In the genomic region with DNA sequence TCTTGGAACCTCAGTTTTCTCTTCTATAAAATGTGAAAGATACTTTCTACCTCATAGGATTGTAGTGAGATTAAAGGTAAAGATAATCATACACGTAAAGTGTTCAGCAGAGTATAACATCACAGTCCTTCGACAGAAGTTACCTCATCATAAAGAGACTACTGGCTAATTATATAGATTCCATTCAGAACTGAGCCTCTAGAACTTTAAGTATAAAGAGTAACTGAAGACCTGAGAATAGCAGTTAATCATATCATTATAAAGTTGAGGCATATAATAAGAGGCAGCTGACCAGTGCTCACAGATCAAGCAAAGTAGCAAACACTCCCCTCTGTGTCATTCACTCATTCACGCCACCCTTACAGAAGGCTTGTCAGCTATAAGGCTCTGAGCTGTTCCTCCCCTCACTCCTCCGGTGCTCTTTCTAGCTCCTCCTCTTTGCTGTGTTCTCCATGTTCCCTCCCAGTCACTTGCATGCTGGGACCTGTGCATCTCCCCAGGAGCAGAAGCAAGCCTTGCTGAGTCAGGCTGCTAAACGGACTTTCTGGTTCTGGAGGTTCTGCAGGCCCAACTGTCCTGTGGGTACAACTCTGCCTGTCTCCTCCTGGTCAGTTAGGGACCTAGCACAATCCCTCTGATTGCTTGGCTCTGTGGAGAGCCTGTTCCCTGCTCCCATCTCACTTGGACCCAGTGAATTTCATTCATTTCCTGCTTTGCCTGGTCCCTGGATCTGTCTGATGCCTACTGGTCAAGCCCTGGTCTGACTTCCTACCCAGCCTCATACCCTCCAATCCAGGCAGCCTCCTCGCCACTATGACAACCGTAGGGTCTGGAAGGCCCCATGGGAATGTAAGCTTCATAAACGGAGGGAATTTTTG, we compare ENCODE assay signal across 10 cellular contexts. TPM values are rescaled to one million over a fixed set of nuclear protein-coding genes. Genes with fewer than 3 reads are reported as not detected.
A peak's percentile ranks its signal among the peaks of the same experiment; 100 is the strongest.
DNase-seq lines count a peak whose midpoint lies in the region; ATAC-seq and TF ChIP-seq lines count a peak whose summit lies in the region.
"Had no signal": no experiment of that assay in that cellular context is flagged by ENCODE, and none has a peak within 500 bp of the region (broad histone marks: within the 10 kb centered on the region; RNA-seq: fewer than 3 reads in every experiment).

No MANE protein-coding gene starts in this region.

- H3K27ac ChIP-seq in skin epidermis (peak overlapping the region in 19 of 21 experiments; percentile 62 to 88 (median 75)), psoas muscle (no peak overlapping the region)

- no peaks in the 10 kb centered on the region for H3K4me1 ChIP-seq in psoas muscle

- H3K4me3 Mint-ChIP-seq in activated CD4-positive, alpha-beta T cell treated with anti-CD3 and anti-CD28 coated beads for 36 hours = peak overlapping the region; percentile 75
- H3K4me3 Mint-ChIP-seq in osteocyte (ENCODE audit: unreplicated experiment) = no peak overlapping the region
- H3K4me3 Mint-ChIP-seq: neural crest cell had no signal

- 54 to 59% (median 55%) methylated on average over 8 of the region's 8 CpGs for WGBS in psoas muscle, 3 donors

- no peaks in the 10 kb centered on the region for H3K27me3 Mint-ChIP-seq in activated CD4-positive, alpha-beta T cell treated with anti-CD3 and anti-CD28 coated beads for 36 hours
- peaks cover 7% of the 10 kb centered on the region for H3K27me3 Mint-ChIP-seq in osteocyte (ENCODE audit: unreplicated experiment)

- peaks cover 40% of the 10 kb centered on the region for H3K4me1 Mint-ChIP-seq in activated CD4-positive, alpha-beta T cell treated with anti-CD3 and anti-CD28 coated beads for 36 hours
- H3K4me1 Mint-ChIP-seq in osteocyte (ENCODE audit: unreplicated experiment) = no peaks in the 10 kb centered on the region
- H3K4me1 Mint-ChIP-seq: neural crest cell had no signal

- peaks cover 4% of the 10 kb centered on the region for H3K9me3 Mint-ChIP-seq in activated CD4-positive, alpha-beta T cell treated with anti-CD3 and anti-CD28 coated beads for 36 hours (ENCODE audit: low read depth)
- H3K9me3 Mint-ChIP-seq in osteocyte (ENCODE audit: unreplicated experiment) = peaks cover 3% of the 10 kb centered on the region

- H3K9me3 ChIP-seq in psoas muscle = no peaks in the 10 kb centered on the region

- DNase-seq in activated CD4-positive, alpha-beta T cell treated with anti-CD3 and anti-CD28 coated beads for 36 hours = peak; percentile 73
- no peak for DNase-seq in activated CD4-positive, alpha-beta T cell treated with anti-CD3 and anti-CD28 coated beads for 1 hour
- peak; percentile 11 for DNase-seq in activated CD8-positive, alpha-beta memory T cell treated with anti-CD3 and anti-CD28 coated beads, Interleukin-2, amount 50 U/mL, for 1 hour (ENCODE audit: extremely low read depth)
- DNase-seq in GF-D8 (lab: John Stamatoyannopoulos, UW) (no peak), osteocyte (ENCODE audit: extremely low spot score, unreplicated experiment) (no peak), psoas muscle (no peak)

- H3K36me3 ChIP-seq in psoas muscle (ENCODE audit: insufficient read depth in 1 of 2, low read depth in 1 of 2) = no peaks in the 10 kb centered on the region

- peak overlapping the region; percentile 99 for H3K27ac Mint-ChIP-seq in activated CD4-positive, alpha-beta T cell treated with anti-CD3 and anti-CD28 coated beads for 36 hours
- H3K27ac Mint-ChIP-seq in osteocyte (ENCODE audit: unreplicated experiment) = no peak overlapping the region

- peaks cover 0 to 4% (median 0%) of the 10 kb centered on the region in 3 donors for H3K27me3 ChIP-seq in psoas muscle (ENCODE audit: insufficient read depth in 3 of 3, low read length in 2 of 3)

- H3K4me3 ChIP-seq in skin epidermis = no peak overlapping the region
- no peak overlapping the region for H3K4me3 ChIP-seq in psoas muscle

- no peaks in the 10 kb centered on the region for H3K36me3 Mint-ChIP-seq in activated CD4-positive, alpha-beta T cell treated with anti-CD3 and anti-CD28 coated beads for 36 hours (ENCODE audit: low read depth)
- no peaks in the 10 kb centered on the region for H3K36me3 Mint-ChIP-seq in osteocyte (ENCODE audit: unreplicated experiment)

- TF ChIP-seq CTCF in osteocyte (IDR thresholded peaks at IDR 0.05) (no peak), psoas muscle (IDR thresholded peaks at IDR 0.05) (no peak)

- ATAC-seq in activated CD4-positive, alpha-beta T cell treated with anti-CD3 and anti-CD28 coated beads for 36 hours = peak; percentile 87
- ATAC-seq in HG03280 (IDR thresholded peaks at IDR 0.05; ENCODE audit: unreplicated experiment) = peak; percentile 52
- no peak for ATAC-seq in psoas muscle

- POLR2A ChIA-PET in activated CD4-positive, alpha-beta T cell treated with anti-CD3 and anti-CD28 coated beads for 36 hours (lab: Charles Lee) = interaction anchor here (0.7 to 1.8 kb wide), 9 partner anchors 10 to 95 kb away, joined by 3 to 9 read pairs (median 3); no protein-coding TSS in a partner anchor

- CTCF ChIA-PET in activated CD4-positive, alpha-beta T cell treated with anti-CD3 and anti-CD28 coated beads for 36 hours (lab: Charles Lee) = interaction anchor here (0.7 to 11.4 kb wide), 41 partner anchors 9 to 298 kb away, joined by 3 to 176 read pairs (median 8); partner anchors contain the start of genes CD48, ITLN1, LY9 and SLAMF7

- intact Hi-C loops in activated CD4-positive, alpha-beta T cell treated with anti-CD3 and anti-CD28 coated beads for 36 hours (cut with DNase I, micrococcal nuclease) = loop anchor here (1.0 to 5.0 kb wide), 11 partner anchors 15 to 225 kb away; partner anchors contain the start of gene LY9 (in 2 of the 2)
- intact Hi-C loops in psoas muscle (cut with DNase I) = no loop called here

RNA-seq across cellular contexts. Expression of gene LY9, which starts 28.3 kb away (rescaled TPM):
- total RNA-seq in activated CD4-positive, alpha-beta T cell treated with anti-CD3 and anti-CD28 coated beads for 36 hours = 10 to 100 TPM in 1 of 2 experiments, 1 to 10 TPM in 1; 10.0 to 11.0 TPM
- total RNA-seq in osteocyte (not detected in 2 replicates), psoas muscle (under 1 TPM in 3 of 4 donors, not detected in 1; 0.27 to 0.49 (median 0.38) TPM)
- under 1 TPM in 2 of 3 donors, not detected in 1; 0.06 to 0.10 TPM for polyA plus RNA-seq in psoas muscle
- total RNA-seq: neural crest cell had no signal
- polyA plus RNA-seq: AG04450 had no signal

RNA-seq across cellular contexts. Expression of gene SLAMF7, which starts 28.6 kb away (rescaled TPM):
- total RNA-seq in activated CD4-positive, alpha-beta T cell treated with anti-CD3 and anti-CD28 coated beads for 36 hours = 10 to 100 TPM; 35.9 to 40.3 TPM
- total RNA-seq in osteocyte (not detected in 2 replicates), psoas muscle (under 1 TPM; 0.08 to 0.79 (median 0.73) TPM)
- under 1 TPM in 2 of 3 donors, not detected in 1; 0.06 to 0.07 TPM for polyA plus RNA-seq in psoas muscle
- total RNA-seq: neural crest cell had no signal
- polyA plus RNA-seq: AG04450 had no signal

RNA-seq across cellular contexts. Expression of gene CD48, which starts 56.0 kb away (rescaled TPM):
- 100 to 1,000 TPM; 180 to 217 TPM for total RNA-seq in activated CD4-positive, alpha-beta T cell treated with anti-CD3 and anti-CD28 coated beads for 36 hours
- total RNA-seq in osteocyte (not detected in 2 replicates), psoas muscle (1 to 10 TPM in 2 of 4 donors, under 1 TPM in 2; 0.76 to 1.7 (median 1.1) TPM)
- polyA plus RNA-seq in psoas muscle = under 1 TPM; 0.35 to 1.00 (median 0.91) TPM
- total RNA-seq: neural crest cell had no signal
- polyA plus RNA-seq: AG04450 had no signal

Comparison
In these comparisons a context has a peak if more than half of its experiments do, and no peak if none do; other contexts are left out.
1. DNase-seq: peak in activated CD4-positive, alpha-beta T cell treated with anti-CD3 and anti-CD28 coated beads for 36 hours (single experiment) and activated CD8-positive, alpha-beta memory T cell treated with anti-CD3 and anti-CD28 coated beads, Interleukin-2, amount 50 U/mL, for 1 hour (single experiment); none in activated CD4-positive, alpha-beta T cell treated with anti-CD3 and anti-CD28 coated beads for 1 hour (single experiment), GF-D8 (single experiment), osteocyte (single experiment) and psoas muscle (0 of 2).
2. ATAC-seq: peak in activated CD4-positive, alpha-beta T cell treated with anti-CD3 and anti-CD28 coated beads for 36 hours (single experiment) and HG03280 (single experiment); none in psoas muscle (0 of 4).
3. RNA of gene LY9, which starts 28.3 kb away (total RNA-seq): 10.0 to 11.0 TPM in activated CD4-positive, alpha-beta T cell treated with anti-CD3 and anti-CD28 coated beads for 36 hours; 0.27 to 0.49 TPM in psoas muscle and not detected in osteocyte; every median in the first group is over 4 times any median in the second.
4. RNA of gene SLAMF7, which starts 28.6 kb away (total RNA-seq): 35.9 to 40.3 TPM in activated CD4-positive, alpha-beta T cell treated with anti-CD3 and anti-CD28 coated beads for 36 hours; 0.08 to 0.79 TPM in psoas muscle and not detected in osteocyte; every median in the first group is over 10 times any median in the second.
5. RNA of gene CD48, which starts 56.0 kb away (total RNA-seq): 180 to 217 TPM in activated CD4-positive, alpha-beta T cell treated with anti-CD3 and anti-CD28 coated beads for 36 hours; 0.76 to 1.7 TPM in psoas muscle and not detected in osteocyte; every median in the first group is over 10 times any median in the second.
6. intact Hi-C loops: an anchor here in activated CD4-positive, alpha-beta T cell treated with anti-CD3 and anti-CD28 coated beads for 36 hours (1.0 to 5.0 kb wide); none called in psoas muscle.